ENCODE assay signal across 18 cellular contexts in genomic region chr2:67039701-67040100, GRCh38.
"Had no signal": no experiment of that assay in that cellular context is flagged by ENCODE, and none has a peak within 500 bp of the region (broad histone marks: within the 10 kb centered on the region; RNA-seq: fewer than 3 reads in every experiment).

No MANE protein-coding gene starts in this region.

- H3K27ac Mint-ChIP-seq: activated naive CD8-positive, alpha-beta T cell treated with anti-CD3 and anti-CD28 coated beads, Interleukin-2, amount 10 ng/mL, durations not matched to agents 7 days and 5 days; dendritic cell treated with granulocyte-macrophage colony-stimulating factor and Interleukin-4, amounts not matched to agents 40 ng/mL and 50 ng/mL, for 4 days; effector memory CD8-positive, alpha-beta T cell; stimulated activated naive CD8-positive, alpha-beta T cell treated with anti-CD3 and anti-CD28 coated beads, Interleukin-15, amount 100 ng/mL, for 72 hours; type B pancreatic cell had no signal

- H3K36me3 ChIP-seq: gastrocnemius medialis, heart left ventricle, lower lobe of right lung had no signal

- H3K27ac ChIP-seq: gastrocnemius medialis, heart left ventricle, lower lobe of right lung, psoas muscle had no signal

- H3K4me1 ChIP-seq: gastrocnemius medialis, heart left ventricle, lower lobe of right lung, psoas muscle had no signal

- H3K9me3 ChIP-seq: gastrocnemius medialis, heart left ventricle, lower lobe of right lung, psoas muscle had no signal

- H3K27me3 Mint-ChIP-seq: activated naive CD8-positive, alpha-beta T cell treated with anti-CD3 and anti-CD28 coated beads, Interleukin-2, amount 10 ng/mL, durations not matched to agents 7 days and 5 days; dendritic cell treated with granulocyte-macrophage colony-stimulating factor and Interleukin-4, amounts not matched to agents 40 ng/mL and 50 ng/mL, for 4 days; effector memory CD8-positive, alpha-beta T cell; stimulated activated naive CD8-positive, alpha-beta T cell treated with anti-CD3 and anti-CD28 coated beads, Interleukin-15, amount 100 ng/mL, for 72 hours had no signal

- ATAC-seq: activated CD4-positive, CD25-positive, alpha-beta regulatory T cell treated with anti-CD3 and anti-CD28 coated beads, Interleukin-2, amount 50 U/mL, for 24 hours; effector memory CD8-positive, alpha-beta T cell; gastrocnemius medialis; heart left ventricle; left cardiac atrium; lower lobe of right lung; psoas muscle; sciatic nerve; stimulated activated naive CD8-positive, alpha-beta T cell treated with anti-CD3 and anti-CD28 coated beads, Interleukin-15, amount 100 ng/mL, for 72 hours had no signal

- H3K27me3 ChIP-seq: gastrocnemius medialis, heart left ventricle had no signal

- H3K4me3 Mint-ChIP-seq: activated naive CD8-positive, alpha-beta T cell treated with anti-CD3 and anti-CD28 coated beads, Interleukin-2, amount 10 ng/mL, durations not matched to agents 7 days and 5 days; dendritic cell treated with granulocyte-macrophage colony-stimulating factor and Interleukin-4, amounts not matched to agents 40 ng/mL and 50 ng/mL, for 4 days; effector memory CD8-positive, alpha-beta T cell; nephron progenitor cell; stimulated activated naive CD8-positive, alpha-beta T cell treated with anti-CD3 and anti-CD28 coated beads, Interleukin-15, amount 100 ng/mL, for 72 hours; type B pancreatic cell had no signal

- H3K36me3 Mint-ChIP-seq: activated naive CD8-positive, alpha-beta T cell treated with anti-CD3 and anti-CD28 coated beads, Interleukin-2, amount 10 ng/mL, durations not matched to agents 7 days and 5 days; type B pancreatic cell had no signal

- H3K4me3 ChIP-seq: gastrocnemius medialis, heart left ventricle, lower lobe of right lung, psoas muscle had no signal

- DNase-seq: activated naive CD4-positive, alpha-beta T cell; activated naive CD8-positive, alpha-beta T cell treated with anti-CD3 and anti-CD28 coated beads, Interleukin-2, amount 10 ng/mL, durations not matched to agents 7 days and 5 days; activated T-cell treated with anti-CD3 and anti-CD28 coated beads for 4 hours; anterior cingulate cortex; cerebellar nuclear complex; effector memory CD8-positive, alpha-beta T cell; gastrocnemius medialis; heart left ventricle; left cardiac atrium; lower lobe of right lung; nephron progenitor cell; psoas muscle; stimulated activated CD4-positive, alpha-beta T cell treated with anti-CD3 and anti-CD28 coated beads, Interleukin-1b, Interleukin-23, amount 100 ng/mL, for 48 hours; stimulated activated naive CD8-positive, alpha-beta T cell treated with anti-CD3 and anti-CD28 coated beads, Interleukin-15, amount 100 ng/mL, for 72 hours had no signal

- H3K9me3 Mint-ChIP-seq: activated naive CD8-positive, alpha-beta T cell treated with anti-CD3 and anti-CD28 coated beads, Interleukin-2, amount 10 ng/mL, durations not matched to agents 7 days and 5 days; dendritic cell treated with granulocyte-macrophage colony-stimulating factor and Interleukin-4, amounts not matched to agents 40 ng/mL and 50 ng/mL, for 4 days; nephron progenitor cell; type B pancreatic cell had no signal

- H3K4me1 Mint-ChIP-seq: activated naive CD8-positive, alpha-beta T cell treated with anti-CD3 and anti-CD28 coated beads, Interleukin-2, amount 10 ng/mL, durations not matched to agents 7 days and 5 days; stimulated activated naive CD8-positive, alpha-beta T cell treated with anti-CD3 and anti-CD28 coated beads, Interleukin-15, amount 100 ng/mL, for 72 hours had no signal
